Comparison of ENCODE assay signal across 18 cellular contexts in the genomic region with DNA sequence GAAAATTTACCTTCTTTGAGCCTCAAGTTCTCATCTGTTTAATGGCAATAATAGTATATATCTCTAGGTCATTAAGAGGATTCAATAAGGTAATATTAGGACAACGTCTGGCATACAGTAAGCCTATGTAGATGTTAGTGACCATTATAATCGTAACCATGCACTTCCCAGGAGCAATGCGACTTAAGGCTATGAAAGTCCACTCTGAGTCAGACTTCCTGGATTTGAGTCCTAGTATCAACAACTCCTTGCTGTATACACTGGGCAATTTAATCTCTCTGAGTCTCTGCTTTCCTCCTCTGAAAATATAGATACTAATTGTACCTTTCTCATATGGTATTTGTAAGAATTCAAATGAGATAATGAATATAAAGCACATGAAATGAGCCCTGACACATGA.
DNase-seq lines count a peak whose midpoint lies in the region; ATAC-seq and TF ChIP-seq lines count a peak whose summit lies in the region.
"Had no signal": no experiment of that assay in that cellular context is flagged by ENCODE, and none has a peak within 500 bp of the region (broad histone marks: within the 10 kb centered on the region; RNA-seq: fewer than 3 reads in every experiment).

No MANE protein-coding gene starts in this region.

- no peak overlapping the region for H3K4me3 Mint-ChIP-seq in MCF 10A (ENCODE audit: unreplicated experiment)

- H3K27me3 Mint-ChIP-seq in MCF 10A (ENCODE audit: insufficient read depth, unreplicated experiment): peaks cover 65% of the 10 kb centered on the region

- no peaks in the 10 kb centered on the region for H3K36me3 ChIP-seq in breast epithelium

- H3K36me3 Mint-ChIP-seq in MCF 10A (ENCODE audit: insufficient read depth, unreplicated experiment): no peaks in the 10 kb centered on the region

- intact Hi-C loops in MCF 10A (cut with micrococcal nuclease) (no loop called here), breast epithelium (cut with DNase I; ENCODE audit: low total_unique reads) (no loop called here)

- no peak for ATAC-seq in GM18517 (IDR thresholded peaks at IDR 0.05; ENCODE audit: unreplicated experiment)
- no peak for ATAC-seq in GM21526 (IDR thresholded peaks at IDR 0.05; ENCODE audit: low FRiP score, unreplicated experiment)

- BruUV-seq in MCF 10A (replicated peaks; lab: Mats Ljungman, UMichigan): no TSS peak

- no peaks in the 10 kb centered on the region for H3K9me3 ChIP-seq in breast epithelium

- POLR2A ChIA-PET in MCF 10A (lab: Yijun Ruan, JAX): no interaction called here

- TF ChIP-seq POLR2A in breast epithelium (IDR thresholded peaks at IDR 0.05): no peak

- H3K27me3 ChIP-seq in breast epithelium: no peaks in the 10 kb centered on the region

- DNase-seq in MCF 10A (ENCODE audit: unreplicated experiment) (peak; percentile 28), breast epithelium (ENCODE audit: low spot score in 2 of 2) (no peak), choroid plexus epithelial cell (ENCODE audit: low read depth) (peak; percentile 22), glomerular endothelial cell (ENCODE audit: extremely low read depth, low read depth, low spot score) (peak; percentile 51), stromal cell of bone marrow (ENCODE audit: low read depth) (peak; percentile 37), mucosa of gallbladder (ENCODE audit: low spot score) (no peak)
- DNase-seq: DMS53, GOT3, KBM-7, NCI-H1092, NCI-H1694, NCI-H2107, PC-9 had no signal

- peaks cover 6% of the 10 kb centered on the region for H3K4me1 Mint-ChIP-seq in MCF 10A (ENCODE audit: insufficient read depth, unreplicated experiment)

- H3K27ac ChIP-seq in breast epithelium: no peak overlapping the region
- H3K27ac ChIP-seq: 22Rv1, C4-2B, HL-60, PC-9 had no signal

- CTCF ChIA-PET in MCF 10A (lab: Yijun Ruan, JAX): no interaction called here

- TF ChIP-seq CTCF in MCF 10A (IDR thresholded peaks at IDR 0.05; ENCODE audit: unreplicated experiment) (no peak), breast epithelium (IDR thresholded peaks at IDR 0.05) (no peak), choroid plexus epithelial cell (conservative IDR thresholded peaks at IDR 0.05; ENCODE audit: low read depth, low read length) (no peak)

- H3K4me3 ChIP-seq in breast epithelium (no peak overlapping the region), choroid plexus epithelial cell (ENCODE audit: low read depth, low read length) (no peak overlapping the region)
- H3K4me3 ChIP-seq: PC-9 had no signal

- H3K9me3 Mint-ChIP-seq in MCF 10A (ENCODE audit: unreplicated experiment): peaks cover 2% of the 10 kb centered on the region

- H3K27ac Mint-ChIP-seq in MCF 10A (ENCODE audit: low read depth, unreplicated experiment): no peak overlapping the region

- H3K4me1 ChIP-seq in breast epithelium: no peaks in the 10 kb centered on the region

Comparison
In these comparisons a context has a peak if more than half of its experiments do, and no peak if none do; other contexts are left out.
1. DNase-seq: peak in MCF 10A (single experiment), choroid plexus epithelial cell (single experiment), glomerular endothelial cell (single experiment) and stromal cell of bone marrow (single experiment); none in breast epithelium (0 of 2) and mucosa of gallbladder (single experiment).